ENCODE assay signal across 13 cellular contexts in the genomic region with DNA sequence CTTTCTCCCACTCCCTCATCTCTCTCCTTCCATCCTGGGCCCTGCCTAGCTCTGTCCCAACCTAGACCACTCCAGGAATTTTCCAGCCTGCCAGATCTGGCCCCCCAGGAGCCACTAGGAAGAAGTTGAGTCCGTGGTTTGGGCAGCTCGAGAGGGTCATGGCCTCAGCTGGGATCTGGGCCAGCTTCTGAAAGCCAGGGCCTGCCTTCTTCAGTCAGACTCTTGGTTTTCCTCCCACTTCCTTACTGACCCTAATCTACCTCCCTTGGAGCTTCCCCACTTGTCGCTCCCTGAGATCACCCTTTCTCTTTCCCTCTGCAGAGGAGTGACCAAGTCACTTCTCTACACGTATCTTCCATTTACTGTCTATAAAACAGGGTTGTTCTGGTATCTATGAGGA. TPM values are rescaled to one million over a fixed set of nuclear protein-coding genes. Genes with fewer than 3 reads are reported as not detected.
DNase-seq lines count a peak whose midpoint lies in the region; ATAC-seq and TF ChIP-seq lines count a peak whose summit lies in the region.
"Had no signal": no experiment of that assay in that cellular context is flagged by ENCODE, and none has a peak within 500 bp of the region (broad histone marks: within the 10 kb centered on the region; RNA-seq: fewer than 3 reads in every experiment).

No MANE protein-coding gene starts in this region.

- DNase-seq in BJ (ENCODE audit: low read depth) (no peak), OCI-M1 (lab: John Stamatoyannopoulos, UW) (peak; percentile 7), mesothelial cell of epicardium (ENCODE audit: low spot score in 2 of 2, unreplicated experiment in 2 of 2) (no peak), left colon (no peak), BE2C (no peak), iPS-NIHi7 (ENCODE audit: extremely low spot score) (no peak), WERI-Rb-1 (no peak)
- DNase-seq: NCI-H2081, substantia nigra had no signal

- no peaks in the 10 kb centered on the region for H3K9me3 ChIP-seq in BE2C
- H3K9me3 ChIP-seq in WERI-Rb-1 (ENCODE audit: severe bottlenecking), result no peaks in the 10 kb centered on the region
- H3K9me3 ChIP-seq: ascending aorta, gastroesophageal sphincter had no signal

- no peaks in the 10 kb centered on the region for H3K27me3 ChIP-seq in BJ (ENCODE audit: control insufficient read depth, insufficient read depth, low read length)
- H3K27me3 ChIP-seq in BE2C, result no peaks in the 10 kb centered on the region
- no peaks in the 10 kb centered on the region for H3K27me3 ChIP-seq in WERI-Rb-1 (ENCODE audit: insufficient read depth, low read depth, severe bottlenecking)
- H3K27me3 ChIP-seq: ascending aorta, gastroesophageal sphincter had no signal

- no peaks in the 10 kb centered on the region for H3K9me3 Mint-ChIP-seq in dendritic cell treated with granulocyte-macrophage colony-stimulating factor and Interleukin-4, amounts not matched to agents 40 ng/mL and 50 ng/mL, for 4 days
- H3K9me3 Mint-ChIP-seq in mesothelial cell of epicardium, result no peaks in the 10 kb centered on the region

- intact Hi-C loops in dendritic cell treated with granulocyte-macrophage colony-stimulating factor and Interleukin-4, amounts not matched to agents 40 ng/mL and 50 ng/mL, for 4 days (cut with micrococcal nuclease), result no loop called here
- intact Hi-C loops in left colon (cut with DNase I, micrococcal nuclease), result loop anchor here in 1 of 2 donors (5.0 kb wide), 1 partner anchor 77 kb away; no protein-coding TSS in a partner anchor

- peaks cover 16% of the 10 kb centered on the region for H3K4me1 Mint-ChIP-seq in dendritic cell treated with granulocyte-macrophage colony-stimulating factor and Interleukin-4, amounts not matched to agents 40 ng/mL and 50 ng/mL, for 4 days (ENCODE audit: low read depth)
- peaks cover 6% of the 10 kb centered on the region for H3K4me1 Mint-ChIP-seq in mesothelial cell of epicardium

- no peaks in the 10 kb centered on the region for H3K36me3 ChIP-seq in BJ (ENCODE audit: control insufficient read depth, insufficient read depth, low read length)
- no peaks in the 10 kb centered on the region for H3K36me3 ChIP-seq in BE2C
- H3K36me3 ChIP-seq in WERI-Rb-1, result no peaks in the 10 kb centered on the region
- H3K36me3 ChIP-seq: ascending aorta, gastroesophageal sphincter had no signal

- H3K4me3 ChIP-seq in BJ (ENCODE audit: low read depth, low read length), result no peak overlapping the region
- no peak overlapping the region for H3K4me3 ChIP-seq in BE2C (ENCODE audit: low read depth, low read length)
- H3K4me3 ChIP-seq in WERI-Rb-1 (ENCODE audit: low read depth, low read length), result no peak overlapping the region
- H3K4me3 ChIP-seq: ascending aorta, gastroesophageal sphincter had no signal

- peaks cover 2% of the 10 kb centered on the region for H3K27me3 Mint-ChIP-seq in dendritic cell treated with granulocyte-macrophage colony-stimulating factor and Interleukin-4, amounts not matched to agents 40 ng/mL and 50 ng/mL, for 4 days
- H3K27me3 Mint-ChIP-seq in mesothelial cell of epicardium (ENCODE audit: low read depth), result no peaks in the 10 kb centered on the region
- H3K27me3 Mint-ChIP-seq: progenitor cell of endocrine pancreas had no signal

- POLR2A ChIA-PET in BJ (lab: Charles Lee), result no interaction called here

- CTCF ChIA-PET in BJ (lab: Yijun Ruan, JAX), result interaction anchor here (3.7 kb wide), 1 partner anchor 12 kb away, joined by 34 read pairs; no protein-coding TSS in a partner anchor

- TF ChIP-seq CTCF in BJ (IDR thresholded peaks at IDR 0.05; ENCODE audit: insufficient read depth, low read depth, low read length) (0 out of 2 replicates have a peak, but pooled peaks have one; percentile 1), mesothelial cell of epicardium (IDR thresholded peaks at IDR 0.05; ENCODE audit: unreplicated experiment) (no peak), BE2C (IDR thresholded peaks at IDR 0.05; ENCODE audit: low read depth, low read length) (no peak), WERI-Rb-1 (IDR thresholded peaks at IDR 0.05; ENCODE audit: low read depth, low read length) (no peak)

- no peak overlapping the region for H3K27ac ChIP-seq in WERI-Rb-1
- H3K27ac ChIP-seq: ascending aorta had no signal

- H3K36me3 Mint-ChIP-seq in dendritic cell treated with granulocyte-macrophage colony-stimulating factor and Interleukin-4, amounts not matched to agents 40 ng/mL and 50 ng/mL, for 4 days (ENCODE audit: low read depth), result no peaks in the 10 kb centered on the region
- no peaks in the 10 kb centered on the region for H3K36me3 Mint-ChIP-seq in mesothelial cell of epicardium

- no peaks in the 10 kb centered on the region for H3K4me1 ChIP-seq in BE2C

- H3K27ac Mint-ChIP-seq in dendritic cell treated with granulocyte-macrophage colony-stimulating factor and Interleukin-4, amounts not matched to agents 40 ng/mL and 50 ng/mL, for 4 days, result peak overlapping the region; percentile 47
- H3K27ac Mint-ChIP-seq in mesothelial cell of epicardium, result peak overlapping the region; percentile 21
- H3K27ac Mint-ChIP-seq: progenitor cell of endocrine pancreas had no signal

- no peak overlapping the region for H3K4me3 Mint-ChIP-seq in dendritic cell treated with granulocyte-macrophage colony-stimulating factor and Interleukin-4, amounts not matched to agents 40 ng/mL and 50 ng/mL, for 4 days
- no peak overlapping the region for H3K4me3 Mint-ChIP-seq in mesothelial cell of epicardium

- ATAC-seq in left colon, result no peak
- ATAC-seq: gastroesophageal sphincter had no signal

RNA-seq across cellular contexts. Expression of a gene that starts 6.4 kb away (rescaled TPM):
- 19.8 and 38.9 TPM in 2 replicates for polyA plus RNA-seq in BJ (2011; rRNA removed)
- 27.3 and 38.1 TPM in 2 replicates for polyA minus RNA-seq in BJ (2011; rRNA and poly(A)+ RNA removed)
- total RNA-seq in mesothelial cell of epicardium (70.8 to 72.5 TPM (median 72.1 TPM) in 3 replicates), left colon (1 to 10 TPM; 7.5 to 8.6 TPM)
- 16.0 TPM for polyA plus RNA-seq in BE2C (2012; ENCODE audit: insufficient read depth, insufficient read length, low read depth)

RNA-seq across cellular contexts. Expression of a gene that starts 35.4 kb away (rescaled TPM):
- 92.4 and 97.5 TPM in 2 replicates for polyA plus RNA-seq in BJ (2011; rRNA removed)
- 112 and 160 TPM in 2 replicates for polyA minus RNA-seq in BJ (2011; rRNA and poly(A)+ RNA removed)
- total RNA-seq in mesothelial cell of epicardium, result 68.6 to 72.3 TPM (median 71.0 TPM) in 3 replicates
- total RNA-seq in left colon, result 10 to 100 TPM; 83.7 to 89.8 TPM
- 47.5 TPM for polyA plus RNA-seq in BE2C (2012; ENCODE audit: insufficient read depth, insufficient read length, low read depth)

RNA-seq across cellular contexts. Expression of a gene that starts 39.5 kb away (rescaled TPM):
- polyA plus RNA-seq in BJ (2011; rRNA removed), result 263 and 425 TPM in 2 replicates
- polyA minus RNA-seq in BJ (2011; rRNA and poly(A)+ RNA removed), result 320 and 552 TPM in 2 replicates
- 190 to 202 TPM (median 199 TPM) in 3 replicates for total RNA-seq in mesothelial cell of epicardium
- 100 to 1,000 TPM; 276 to 285 TPM for total RNA-seq in left colon
- 98.2 TPM for polyA plus RNA-seq in BE2C (2012; ENCODE audit: insufficient read depth, insufficient read length, low read depth)

RNA-seq across cellular contexts. Expression of a gene that starts 41.4 kb away (rescaled TPM):
- polyA plus RNA-seq in BJ (2011; rRNA removed), result 6.8 and 12.0 TPM in 2 replicates
- polyA minus RNA-seq in BJ (2011; rRNA and poly(A)+ RNA removed), result 9.3 and 10.8 TPM in 2 replicates
- total RNA-seq in mesothelial cell of epicardium, result 22.5 to 25.2 TPM (median 23.8 TPM) in 3 replicates
- 10 to 100 TPM; 13.8 to 18.3 TPM for total RNA-seq in left colon
- polyA plus RNA-seq in BE2C (2012; ENCODE audit: insufficient read depth, insufficient read length, low read depth), result 6.6 TPM
